ENCODE assay signal across 10 cellular contexts in the genomic region with DNA sequence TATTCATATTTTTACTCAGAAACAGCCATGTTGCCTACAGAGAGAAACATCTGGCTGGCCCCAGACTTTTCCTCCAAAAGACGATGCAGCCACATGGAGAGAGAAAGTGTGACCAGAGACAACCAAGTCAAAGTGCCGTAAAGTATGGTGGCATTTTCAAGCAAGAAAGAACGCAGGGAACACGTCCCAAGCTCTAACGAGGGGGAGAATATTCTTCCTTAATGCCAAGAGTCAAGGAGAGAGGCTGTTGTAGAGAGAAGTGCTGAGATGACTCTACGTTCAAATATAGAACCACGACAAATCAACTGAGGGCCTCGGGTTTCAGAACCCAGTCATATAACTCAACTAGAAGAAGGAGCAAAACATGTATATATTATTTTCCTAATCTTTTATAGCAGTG. TPM values are rescaled to one million over a fixed set of nuclear protein-coding genes. Genes with fewer than 3 reads are reported as not detected.
DNase-seq lines count a peak whose midpoint lies in the region; ATAC-seq, FAIRE-seq and TF ChIP-seq lines count a peak whose summit lies in the region.
"Had no signal": no experiment of that assay in that cellular context is flagged by ENCODE, and none has a peak within 500 bp of the region (broad histone marks: within the 10 kb centered on the region; RNA-seq: fewer than 3 reads in every experiment).

No MANE protein-coding gene starts in this region.

- peak; percentile 57 to 59 for ATAC-seq in activated CD4-positive, CD25-positive, alpha-beta regulatory T cell treated with anti-CD3 and anti-CD28 coated beads, Interleukin-2, amount 50 U/mL, for 24 hours
- ATAC-seq in K562 (no peak), HG02938 (IDR thresholded peaks at IDR 0.05; ENCODE audit: unreplicated experiment) (no peak), left lung (no peak)

- H3K9me3 ChIP-seq in OCI-LY7 (ENCODE audit: low read length) (peaks cover 23% of the 10 kb centered on the region), K562 (replicated peaks; ENCODE audit: control insufficient read depth, insufficient read depth, low read depth, low read length) (no peaks in the 10 kb centered on the region), left lung (no peaks in the 10 kb centered on the region)

- POLR2A ChIA-PET in OCI-LY7 (lab: Charles Lee), result interaction anchor here (1.0 to 1.1 kb wide), 4 partner anchors 11 to 22 kb away, joined by 4 to 7 read pairs (median 5); no protein-coding TSS in a partner anchor
- POLR2A ChIA-PET in K562 (lab: Yijun Ruan, JAX), result no interaction called here

- no peak for TF ChIP-seq POLR2A in K562 (conservative IDR thresholded peaks at IDR 0.05)

- TF ChIP-seq RAD21 in K562 (CRISPR knock-in tag; conservative IDR thresholded peaks at IDR 0.05 in 1 of 2, IDR thresholded peaks at IDR 0.05 in 1 of 2), result no peak

- H3K36me3 ChIP-seq in OCI-LY7 (ENCODE audit: insufficient read depth, low read length) (peaks cover 54% of the 10 kb centered on the region), K562 (ENCODE audit: control insufficient read depth, insufficient read depth, low read length) (no peaks in the 10 kb centered on the region), left lung (no peaks in the 10 kb centered on the region)

- WGBS in K562 (ENCODE audit: insufficient coverage, low coverage, missing lambda C conversion rate), result 51% methylated on average over 7 of the region's 8 CpGs

- H3K79me2 ChIP-seq in OCI-LY7 (ENCODE audit: insufficient read depth, low read depth, low read length) (peaks cover 96% of the 10 kb centered on the region), K562 (ENCODE audit: control insufficient read depth, insufficient read depth, low read length) (no peaks in the 10 kb centered on the region)

- no peak for FAIRE-seq in K562 (lab: Jason Lieb, UNC)

- no peaks in the 10 kb centered on the region for H3K9me2 ChIP-seq in OCI-LY7 (ENCODE audit: insufficient read depth, low read length)

- intact Hi-C loops in OCI-LY7 (cut with micrococcal nuclease; ENCODE audit: unreplicated experiment), result no loop called here
- intact Hi-C loops in K562 (cut with micrococcal nuclease), result no loop called here
- intact Hi-C loops in left lung (cut with DNase I), result no loop called here

- H3K27ac ChIP-seq in OCI-LY7 (ENCODE audit: low read depth, low read length, poor library complexity, severe bottlenecking) (peak overlapping the region; percentile 96), K562 (ENCODE audit: extremely low read depth, low read depth, low read length) (no peak overlapping the region), left lung (no peak overlapping the region)
- H3K27ac ChIP-seq: 22Rv1 had no signal

- BruUV-seq in OCI-LY7 (replicated peaks; lab: Mats Ljungman, UMichigan), result no TSS peak
- BruUV-seq in K562 (replicated peaks; lab: Mats Ljungman, UMichigan), result no TSS peak

- H4K20me1 ChIP-seq in OCI-LY7 (ENCODE audit: insufficient read depth, low read length) (no peaks in the 10 kb centered on the region), K562 (replicated peaks; ENCODE audit: control insufficient read depth, insufficient read depth, low read length) (no peaks in the 10 kb centered on the region)

- H2AFZ ChIP-seq in OCI-LY7 (ENCODE audit: low read length) (no peak overlapping the region), K562 (ENCODE audit: low read depth, low read length) (0 out of 2 replicates have a peak overlapping the region, but pooled peaks have one; percentile 19)

- TF ChIP-seq CTCF in OCI-LY7 (conservative IDR thresholded peaks at IDR 0.05; ENCODE audit: low read length) (no peak), K562 (IDR thresholded peaks at IDR 0.05 in 2 of 3, conservative IDR thresholded peaks at IDR 0.05 in 1 of 3; ENCODE audit: insufficient read depth in 2 of 3, low read depth in 1 of 3, low read length in 3 of 3) (no peak), left lung (IDR thresholded peaks at IDR 0.05) (no peak)

- H3K4me2 ChIP-seq in OCI-LY7 (ENCODE audit: low read length), result peak overlapping the region; percentile 98
- no peak overlapping the region for H3K4me2 ChIP-seq in K562 (ENCODE audit: insufficient read depth, low read length)

- no peak overlapping the region for H3K9ac ChIP-seq in K562 (ENCODE audit: insufficient read depth in 1 of 2, low read depth in 2 of 2, low read length in 2 of 2)

- CTCF ChIA-PET in OCI-LY7 (lab: Charles Lee; ENCODE audit: unreplicated experiment), result no interaction called here
- CTCF ChIA-PET in K562 (lab: Yijun Ruan, JAX; ENCODE audit: low intra/inter-chr PET ratio), result no interaction called here

- H3K4me3 ChIP-seq in OCI-LY7 (ENCODE audit: low read depth, low read length, poor library complexity, severe bottlenecking) (peak overlapping the region; percentile 40), K562 (no peak overlapping the region), left lung (no peak overlapping the region)

- H3K4me1 ChIP-seq in OCI-LY7 (ENCODE audit: insufficient read depth, low read length, poor library complexity, severe bottlenecking) (peaks cover 66% of the 10 kb centered on the region), K562 (replicated peaks in 1 of 2; ENCODE audit: control insufficient read depth in 2 of 2, insufficient read depth in 2 of 2, low read length in 2 of 2) (peaks cover 0 to 3% of the 10 kb centered on the region in 2 experiments; a peak in 4 of 5 replicates), left lung (peaks cover 12 to 42% of the 10 kb centered on the region in 2 donors)

- H3K9me1 ChIP-seq in K562 (ENCODE audit: control insufficient read depth, insufficient read depth, low read length), result no peaks in the 10 kb centered on the region

- in situ Hi-C loops in K562 (cut with MboI), result no loop called here

- no peak for TF ChIP-seq EP300 in K562 (IDR thresholded peaks at IDR 0.05; ENCODE audit: low read length)

- H3K27me3 ChIP-seq in K562 (ENCODE audit: control insufficient read depth in 2 of 2, insufficient read depth in 2 of 2, low read length in 2 of 2) (no peaks in the 10 kb centered on the region), left lung (no peaks in the 10 kb centered on the region)

- DNase-seq in activated CD4-positive, CD25-positive, alpha-beta regulatory T cell (lab: John Stamatoyannopoulos, UW), result no peak
- DNase-seq in OCI-LY7 (ENCODE audit: low spot score), result no peak
- DNase-seq in K562 (ENCODE audit: extremely low read depth in 1 of 4, low spot score in 3 of 4), result no peak
- peak; percentile 27 for DNase-seq in stimulated activated CD8-positive, alpha-beta memory T cell treated with anti-CD3 and anti-CD28 coated beads, Interleukin-4, amount 100 ng/mL, for 48 hours
- DNase-seq in kidney glomerular epithelial cell (lab: John Stamatoyannopoulos, UW), result no peak
- no peak for DNase-seq in left lung
- DNase-seq: NCI-H1694 had no signal

TF ChIP-seq in K562, 482 proteins besides CTCF, POLR2A, EP300 and RAD21 (continues in another document):
- TF ChIP-seq RNF2 (IDR thresholded peaks at IDR 0.05) (no peak), GABPB2 (CRISPR knock-in tag; conservative IDR thresholded peaks at IDR 0.05) (no peak), MTA3 (IDR thresholded peaks at IDR 0.05; ENCODE audit: borderline replicate concordance) (no peak), ETS2 (tag; IDR thresholded peaks at IDR 0.05; ENCODE audit: borderline replicate concordance, poor library complexity, severe bottlenecking) (no peak)

RNA-seq across cellular contexts. Expression of a gene that starts 55.9 kb away (rescaled TPM):
- total RNA-seq in OCI-LY7 (2014; rRNA removed; shearing (Covaris generic)), result 93.3 and 117 TPM in 2 replicates
- 164 and 168 TPM in 2 replicates for total RNA-seq in OCI-LY7 (2022)
- total RNA-seq in K562 (2011; cell fraction: chromatin; rRNA removed; ENCODE audit: low replicate concordance), result 24.0 and 44.9 TPM in 2 replicates
- total RNA-seq in K562 (2011; cell fraction: nucleolus; rRNA removed), result 8.5 and 10.9 TPM in 2 replicates
- 10.9 and 12.6 TPM in 2 replicates for total RNA-seq in K562 (2011; cell fraction: nucleoplasm; rRNA removed)
- 8.2 and 8.4 TPM in 2 replicates for total RNA-seq in K562 (2014; rRNA removed)
- 6.9 and 13.2 TPM in 2 replicates for total RNA-seq in K562 (2014; rRNA removed; fragmentation: Illumina TruSeq; extraction: Trizol)
- total RNA-seq in K562 (2015; rRNA removed; fragmentation: Illumina TruSeq; extraction: Trizol), result 13.5 and 14.9 TPM in 2 replicates
- total RNA-seq in K562 (2021), result 8.5 and 10.7 TPM in 2 replicates
- polyA plus RNA-seq in K562 (2011; rRNA removed), result 7.2 and 7.6 TPM in 2 replicates
- polyA plus RNA-seq in K562 (2011; cell fraction: cytosol; rRNA removed), result 2.2 and 4.2 TPM in 2 replicates
- polyA plus RNA-seq in K562 (2011; cell fraction: nucleus; rRNA removed), result 5.8 and 7.6 TPM in 2 replicates
- polyA plus RNA-seq in K562 (2012), result 8.7 and 10.5 TPM in 2 replicates
- 6.1 TPM in 2 replicates for polyA plus RNA-seq in K562 (2014; fragmentation: Illumina TruSeq; extraction: Trizol)
- polyA plus RNA-seq in K562 (2014; fragmentation: Nextera tagmentation; extraction: Ambion mirVana), result 1 to 10 TPM; 1.8 to 2.2 TPM
- 5.4 and 8.0 TPM in 2 replicates for polyA plus RNA-seq in K562 (2014; rRNA removed)
- 33.5 and 42.5 TPM in 2 replicates for polyA minus RNA-seq in K562 (2011; rRNA and poly(A)+ RNA removed)
- 7.9 and 8.7 TPM in 2 replicates for polyA minus RNA-seq in K562 (2011; cell fraction: cytosol; rRNA and poly(A)+ RNA removed)
- polyA minus RNA-seq in K562 (2011; cell fraction: nucleus; rRNA and poly(A)+ RNA removed), result 3.4 and 8.0 TPM in 2 replicates
- total RNA-seq in left lung, result 10 to 100 TPM; 30.4 to 51.8 TPM

Comparison
In these comparisons a context has a peak if more than half of its experiments do, and no peak if none do; other contexts are left out.
1. ATAC-seq: peak in activated CD4-positive, CD25-positive, alpha-beta regulatory T cell treated with anti-CD3 and anti-CD28 coated beads, Interleukin-2, amount 50 U/mL, for 24 hours (2 of 2); none in K562 (single experiment), HG02938 (single experiment) and left lung (single experiment).